1 cellular context compared by ENCODE assay signal in the genomic region with DNA sequence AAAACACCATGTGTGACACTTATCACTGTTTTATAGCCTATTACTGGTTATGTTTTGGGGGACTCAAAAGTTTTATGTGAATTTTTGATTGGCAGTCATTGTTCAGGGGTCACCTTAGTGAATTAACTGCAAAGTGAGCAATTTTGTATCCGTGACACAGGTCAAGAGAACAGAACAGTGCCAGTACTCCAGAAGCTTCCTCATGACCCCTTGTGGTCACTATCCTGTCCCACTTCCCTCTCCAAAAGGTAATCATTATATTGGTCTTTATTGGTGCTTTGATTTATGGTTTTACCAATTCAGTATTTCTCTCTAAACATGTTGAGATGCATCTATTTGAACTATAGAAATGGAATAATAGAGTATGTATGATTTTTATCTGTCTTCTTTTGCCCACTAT.
TF ChIP-seq lines count a peak whose summit lies in the region.

No MANE protein-coding gene starts in this region.

TF ChIP-seq in HepG2, 621 proteins besides CTCF, POLR2A, EP300 and RAD21 (continued from another document):
- TF ChIP-seq NCOA5 (CRISPR knock-in tag; IDR thresholded peaks at IDR 0.05): no peak
- no peak for TF ChIP-seq ZNF564 (CRISPR knock-in tag; IDR thresholded peaks at IDR 0.05)
- TF ChIP-seq, protein P1, sequence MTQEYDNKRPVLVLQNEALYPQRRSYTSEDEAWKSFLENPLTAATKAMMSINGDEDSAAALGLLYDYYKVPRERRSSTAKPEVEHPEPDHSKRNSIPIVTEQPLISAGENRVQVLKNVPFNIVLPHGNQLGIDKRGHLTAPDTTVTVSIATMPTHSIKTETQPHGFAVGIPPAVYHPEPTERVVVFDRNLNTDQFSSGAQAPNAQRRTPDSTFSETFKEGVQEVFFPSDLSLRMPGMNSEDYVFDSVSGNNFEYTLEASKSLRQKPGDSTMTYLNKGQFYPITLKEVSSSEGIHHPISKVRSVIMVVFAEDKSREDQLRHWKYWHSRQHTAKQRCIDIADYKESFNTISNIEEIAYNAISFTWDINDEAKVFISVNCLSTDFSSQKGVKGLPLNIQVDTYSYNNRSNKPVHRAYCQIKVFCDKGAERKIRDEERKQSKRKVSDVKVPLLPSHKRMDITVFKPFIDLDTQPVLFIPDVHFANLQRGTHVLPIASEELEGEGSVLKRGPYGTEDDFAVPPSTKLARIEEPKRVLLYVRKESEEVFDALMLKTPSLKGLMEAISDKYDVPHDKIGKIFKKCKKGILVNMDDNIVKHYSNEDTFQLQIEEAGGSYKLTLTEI (CRISPR knock-in tag; conservative IDR thresholded peaks at IDR 0.05): no peak
- no peak for TF ChIP-seq HNRNPLL (IDR thresholded peaks at IDR 0.05; ENCODE audit: low read depth, low read length, poor library complexity, severe bottlenecking)
